8 cellular contexts compared by ENCODE assay signal in the genomic region with DNA sequence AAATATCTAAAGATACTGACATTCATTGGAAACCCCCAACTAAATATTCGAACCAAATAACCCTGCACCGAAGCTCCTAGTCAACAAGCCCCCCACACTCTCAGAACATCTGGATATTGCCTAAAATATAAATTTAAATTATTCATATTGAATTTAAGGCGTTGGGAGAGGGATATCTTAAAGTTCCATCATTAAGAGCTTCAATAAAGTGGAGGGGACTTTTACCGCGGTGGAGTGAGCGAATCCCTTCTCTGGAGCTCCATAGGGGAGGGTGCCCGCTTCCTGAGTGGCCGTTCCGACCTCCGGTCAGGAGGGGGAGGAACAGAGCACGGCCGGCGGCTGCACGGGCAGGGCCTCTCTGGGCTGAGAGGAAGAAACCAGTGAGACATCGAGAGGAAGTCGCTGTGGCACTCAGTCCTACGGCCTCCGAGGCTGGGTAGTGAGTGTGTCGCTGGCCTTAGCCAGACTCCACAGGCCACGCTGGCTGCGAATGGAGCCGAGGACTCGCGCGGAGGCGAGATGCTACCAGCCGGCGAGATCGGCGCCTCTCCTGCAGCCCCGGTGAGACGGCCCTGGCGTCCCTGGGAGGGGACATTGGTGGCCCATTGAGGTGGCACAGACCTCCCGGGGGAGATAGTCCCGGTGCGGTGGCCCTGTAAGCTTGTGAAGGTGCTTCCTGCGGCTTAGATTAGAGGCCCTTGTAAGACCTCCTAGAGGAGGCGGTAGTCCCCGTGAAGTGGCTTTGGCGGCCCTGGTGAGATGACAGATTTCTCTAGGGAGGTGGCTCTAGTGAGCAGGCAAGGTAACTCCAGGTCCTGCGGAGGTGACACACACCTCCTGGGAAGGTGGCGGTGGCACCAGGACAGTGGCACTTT. TPM values are rescaled to one million over a fixed set of nuclear protein-coding genes. Genes with fewer than 3 reads are reported as not detected.
A peak's percentile ranks its signal among the peaks of the same experiment; 100 is the strongest.
DNase-seq lines count a peak whose midpoint lies in the region; ATAC-seq and TF ChIP-seq lines count a peak whose summit lies in the region.

A gene (plus strand): TSS at position 405 of the 875 bp plus-strand sequence. CDS start 115 bp downstream, at position 520.

- H3K27ac Mint-ChIP-seq in CD8-positive, alpha-beta memory T cell: peak within 1 kb of the TSS; percentile 75 to 98 (median 96)
- peak within 1 kb of the TSS; percentile 94 for H3K27ac Mint-ChIP-seq in activated CD8-positive, alpha-beta T cell treated with anti-CD3 and anti-CD28 coated beads for 36 hours

- no peaks in the 10 kb centered on the region for H3K9me3 ChIP-seq in CD8-positive, alpha-beta memory T cell (ENCODE audit: low read length)
- no peaks in the 10 kb centered on the region for H3K9me3 ChIP-seq in ectodermal cell (ENCODE audit: control insufficient read depth, low read length)

- peak; percentile 94 for ATAC-seq in GM19452 (IDR thresholded peaks at IDR 0.05; ENCODE audit: unreplicated experiment)
- peak; percentile 97 for ATAC-seq in activated CD8-positive, alpha-beta T cell treated with anti-CD3 and anti-CD28 coated beads for 36 hours

- DNase-seq in CD8-positive, alpha-beta memory T cell: peak; percentile 76 to 89 (median 85)
- DNase-seq in HK-2 (ENCODE audit: unreplicated experiment) (peak; percentile 93), NCI-H82 treated with DMSO at 0.1 percent for 48 hours (lab: John Stamatoyannopoulos, UW; ENCODE audit: unreplicated experiment) (peak; percentile 65), lung microvascular endothelial cell (ENCODE audit: low read depth in 2 of 2) (peak; percentile 94 to 95)
- DNase-seq in activated CD8-positive, alpha-beta T cell treated with anti-CD3 and anti-CD28 coated beads for 36 hours: peak; percentile 93
- peak; percentile 80 to 91 (median 86) for DNase-seq in stimulated activated CD4-positive, alpha-beta T cell treated with anti-CD3 and anti-CD28 coated beads, TNF-alpha, amount 100 ng/mL, for 48 hours (ENCODE audit: low read depth in 3 of 3)

- H3K27me3 Mint-ChIP-seq in CD8-positive, alpha-beta memory T cell: no peaks in the 10 kb centered on the region
- H3K27me3 Mint-ChIP-seq in activated CD8-positive, alpha-beta T cell treated with anti-CD3 and anti-CD28 coated beads for 36 hours: no peaks in the 10 kb centered on the region

- peaks cover 4% of the 10 kb centered on the region for H3K36me3 ChIP-seq in CD8-positive, alpha-beta memory T cell (ENCODE audit: insufficient read depth, low read length)
- H3K36me3 ChIP-seq in ectodermal cell (ENCODE audit: control insufficient read depth, insufficient read depth, low read length): no peaks in the 10 kb centered on the region

- H3K36me3 Mint-ChIP-seq in CD8-positive, alpha-beta memory T cell: peaks cover 0 to 28% (median 2%) of the 10 kb centered on the region in 3 donors
- H3K36me3 Mint-ChIP-seq in activated CD8-positive, alpha-beta T cell treated with anti-CD3 and anti-CD28 coated beads for 36 hours (ENCODE audit: low read depth): peaks cover 2% of the 10 kb centered on the region

- H3K4me3 ChIP-seq in CD8-positive, alpha-beta memory T cell (ENCODE audit: low read length): peak within 1 kb of the TSS; percentile 93
- H3K4me3 ChIP-seq in ectodermal cell (ENCODE audit: insufficient read depth, low read depth, low read length): peak within 1 kb of the TSS; percentile 99

- no peaks in the 10 kb centered on the region for H3K27me3 ChIP-seq in CD8-positive, alpha-beta memory T cell (ENCODE audit: insufficient read depth, low read length, poor library complexity, severe bottlenecking)
- no peaks in the 10 kb centered on the region for H3K27me3 ChIP-seq in ectodermal cell (ENCODE audit: control insufficient read depth, insufficient read depth, low read length, poor library complexity, severe bottlenecking)

- H3K4me3 Mint-ChIP-seq in CD8-positive, alpha-beta memory T cell: peak within 1 kb of the TSS; percentile 89 to 97 (median 93)
- peak within 1 kb of the TSS; percentile 89 for H3K4me3 Mint-ChIP-seq in activated CD8-positive, alpha-beta T cell treated with anti-CD3 and anti-CD28 coated beads for 36 hours

- H3K4me1 Mint-ChIP-seq in CD8-positive, alpha-beta memory T cell: peaks cover 30 to 58% (median 46%) of the 10 kb centered on the region in 3 donors
- H3K4me1 Mint-ChIP-seq in activated CD8-positive, alpha-beta T cell treated with anti-CD3 and anti-CD28 coated beads for 36 hours (ENCODE audit: low read depth): peaks cover 28% of the 10 kb centered on the region

- CTCF ChIA-PET in CD8-positive, alpha-beta memory T cell (lab: Charles Lee): interaction anchor here (0.8 to 2.6 kb wide), 14 partner anchors 9 to 587 kb away, joined by 3 to 16 read pairs (median 3); no protein-coding TSS in a partner anchor
- CTCF ChIA-PET in activated CD8-positive, alpha-beta T cell treated with anti-CD3 and anti-CD28 coated beads for 36 hours (lab: Charles Lee): interaction anchor here (0.8 to 1.7 kb wide), 16 partner anchors 8 to 548 kb away, joined by 3 to 8 read pairs (median 4); no protein-coding TSS in a partner anchor

- H3K27ac ChIP-seq in CD8-positive, alpha-beta memory T cell (ENCODE audit: low read depth, low read length): peak within 1 kb of the TSS; percentile 93
- H3K27ac ChIP-seq in ectodermal cell (ENCODE audit: insufficient read depth, low read depth, low read length, poor library complexity, severe bottlenecking): no peak within 1 kb of the TSS

- intact Hi-C loops in activated CD8-positive, alpha-beta T cell treated with anti-CD3 and anti-CD28 coated beads for 36 hours (cut with micrococcal nuclease): no loop called here

- POLR2A ChIA-PET in CD8-positive, alpha-beta memory T cell (lab: Charles Lee): interaction anchor here (0.6 to 1.2 kb wide), 9 partner anchors 11 to 548 kb away, joined by 3 to 7 read pairs (median 3); no protein-coding TSS in a partner anchor
- POLR2A ChIA-PET in activated CD8-positive, alpha-beta T cell treated with anti-CD3 and anti-CD28 coated beads for 36 hours (lab: Charles Lee): interaction anchor here (0.6 to 2.0 kb wide), 11 partner anchors 8 to 518 kb away, joined by 3 to 13 read pairs (median 4); a partner anchor contains a TSS

- H3K4me1 ChIP-seq in CD8-positive, alpha-beta memory T cell (ENCODE audit: insufficient read depth, low read length): peaks cover 18% of the 10 kb centered on the region
- no peaks in the 10 kb centered on the region for H3K4me1 ChIP-seq in ectodermal cell (ENCODE audit: control insufficient read depth, insufficient read depth, low read length)

- no peaks in the 10 kb centered on the region for H3K9me3 Mint-ChIP-seq in CD8-positive, alpha-beta memory T cell
- H3K9me3 Mint-ChIP-seq in activated CD8-positive, alpha-beta T cell treated with anti-CD3 and anti-CD28 coated beads for 36 hours: no peaks in the 10 kb centered on the region

- WGBS in ectodermal cell, 2 experiments: 3% methylated on average over 42 of the region's 42 CpGs

- peak; percentile 56 for TF ChIP-seq CTCF in activated CD8-positive, alpha-beta T cell treated with anti-CD3 and anti-CD28 coated beads for 36 hours (IDR thresholded peaks at IDR 0.05)

RNA-seq across cellular contexts. Expression of the gene that starts here (rescaled TPM):
- 10 to 100 TPM; 28.4 to 29.6 TPM for total RNA-seq in CD8-positive, alpha-beta memory T cell
- 15.1 TPM for polyA plus RNA-seq in CD8-positive, alpha-beta memory T cell
- 10 to 100 TPM; 21.7 to 22.5 TPM for total RNA-seq in activated CD8-positive, alpha-beta T cell treated with anti-CD3 and anti-CD28 coated beads for 36 hours
- polyA plus RNA-seq in ectodermal cell (2013, experiment 1 of 4): 20.5 TPM
- 23.8 TPM for polyA plus RNA-seq in ectodermal cell (2013, experiment 2 of 4)
- polyA plus RNA-seq in ectodermal cell (2013, experiment 3 of 4): 15.5 TPM
- polyA plus RNA-seq in ectodermal cell (2013, experiment 4 of 4): 16.7 TPM
- 9.2 and 9.3 TPM in 2 replicates for total RNA-seq in lung microvascular endothelial cell
